26 cellular contexts compared by ENCODE assay signal in the genomic region with DNA sequence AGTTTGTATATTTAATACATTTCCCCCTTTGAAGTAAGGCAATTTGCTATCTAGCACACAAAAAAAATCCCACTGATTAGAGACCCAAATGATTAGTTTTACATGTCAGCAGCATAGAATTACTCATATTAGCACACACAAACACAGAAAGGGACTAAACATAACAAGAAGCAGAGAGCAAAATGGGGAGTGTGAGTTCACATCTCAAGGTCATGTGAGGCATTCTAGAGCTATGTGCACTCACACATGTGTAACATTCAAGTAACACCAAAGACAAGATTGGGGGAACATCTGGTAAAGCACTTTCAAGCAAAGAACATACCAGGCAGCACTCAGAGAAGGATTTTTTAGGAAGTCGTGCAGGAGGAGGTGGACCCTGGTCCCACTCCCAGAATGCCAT.
DNase-seq lines count a peak whose midpoint lies in the region; TF ChIP-seq lines count a peak whose summit lies in the region.
"Had no signal": no experiment of that assay in that cellular context is flagged by ENCODE, and none has a peak within 500 bp of the region (broad histone marks: within the 10 kb centered on the region; RNA-seq: fewer than 3 reads in every experiment).

No MANE protein-coding gene starts in this region.

- TF ChIP-seq EP300 in esophagus muscularis mucosa (IDR thresholded peaks at IDR 0.05), result no peak

- H3K79me1 ChIP-seq in mesenchymal stem cell (replicated peaks; ENCODE audit: low read length, poor library complexity, severe bottlenecking), result no peaks in the 10 kb centered on the region

- H3K4me1 ChIP-seq in adipocyte (ENCODE audit: control insufficient read depth, insufficient read depth, low read length), result no peaks in the 10 kb centered on the region
- H3K4me1 ChIP-seq in mesenchymal stem cell (ENCODE audit: control insufficient read depth, insufficient read depth, low read depth, low read length), result peaks cover 3% of the 10 kb centered on the region
- no peaks in the 10 kb centered on the region for H3K4me1 ChIP-seq in esophagus muscularis mucosa
- H3K4me1 ChIP-seq: BLaER1 treated with 17β-estradiol and CSF1 and Interleukin-3, amounts not matched to agents 10 nM and 100 nM had no signal

- intact Hi-C loops in esophagus muscularis mucosa (cut with DNase I), result no loop called here

- H3K18ac ChIP-seq in mesenchymal stem cell (ENCODE audit: low read depth in 1 of 2, low read length in 2 of 2), result no peak overlapping the region

- H3K27me3 ChIP-seq in adipocyte (replicated peaks; ENCODE audit: control insufficient read depth, insufficient read depth, low read length), result no peaks in the 10 kb centered on the region
- H3K27me3 ChIP-seq in mesenchymal stem cell (ENCODE audit: control insufficient read depth in 1 of 2, insufficient read depth in 1 of 2, low read length in 2 of 2), result no peaks in the 10 kb centered on the region
- no peaks in the 10 kb centered on the region for H3K27me3 ChIP-seq in esophagus muscularis mucosa
- H3K27me3 ChIP-seq: BLaER1 treated with 17β-estradiol and CSF1 and Interleukin-3, amounts not matched to agents 10 nM and 100 nM; foreskin keratinocyte had no signal

- H3K9ac ChIP-seq in adipocyte (ENCODE audit: low read length) (no peak overlapping the region), mesenchymal stem cell (ENCODE audit: low read length) (no peak overlapping the region)
- H3K9ac ChIP-seq: BLaER1 treated with 17β-estradiol and CSF1 and Interleukin-3, amounts not matched to agents 10 nM and 100 nM had no signal

- H2BK15ac ChIP-seq in mesenchymal stem cell (ENCODE audit: low read depth, poor library complexity, severe bottlenecking), result no peak overlapping the region

- H3K4me3 ChIP-seq in adipocyte (ENCODE audit: low read length) (no peak overlapping the region), fibroblast of mammary gland (ENCODE audit: control insufficient read depth, low read depth, low read length) (no peak overlapping the region), mesenchymal stem cell (ENCODE audit: insufficient read depth in 1 of 2, low read depth in 1 of 2, low read length in 2 of 2) (no peak overlapping the region), esophagus muscularis mucosa (no peak overlapping the region)
- H3K4me3 ChIP-seq: BLaER1 treated with 17β-estradiol and CSF1 and Interleukin-3, amounts not matched to agents 10 nM and 100 nM had no signal

- H2BK12ac ChIP-seq in mesenchymal stem cell (ENCODE audit: low read length in 2 of 2), result no peak overlapping the region

- no peak overlapping the region for H3K23ac ChIP-seq in mesenchymal stem cell (ENCODE audit: low read length in 2 of 2)

- H3K36me3 ChIP-seq in adipocyte (ENCODE audit: control insufficient read depth, insufficient read depth, low read length, severe bottlenecking) (no peaks in the 10 kb centered on the region), mesenchymal stem cell (ENCODE audit: control insufficient read depth in 1 of 2, insufficient read depth in 2 of 2, low read depth in 1 of 2, low read length in 2 of 2) (no peaks in the 10 kb centered on the region), esophagus muscularis mucosa (no peaks in the 10 kb centered on the region)
- H3K36me3 ChIP-seq: BLaER1 treated with 17β-estradiol and CSF1 and Interleukin-3, amounts not matched to agents 10 nM and 100 nM had no signal

- H3K9me3 ChIP-seq in adipocyte (ENCODE audit: control insufficient read depth, low read length) (no peaks in the 10 kb centered on the region), mesenchymal stem cell (ENCODE audit: control insufficient read depth, low read length) (no peaks in the 10 kb centered on the region), esophagus muscularis mucosa (no peaks in the 10 kb centered on the region)
- H3K9me3 ChIP-seq: BLaER1 treated with 17β-estradiol and CSF1 and Interleukin-3, amounts not matched to agents 10 nM and 100 nM had no signal

- H3K27ac ChIP-seq in mesenchymal stem cell (ENCODE audit: low read length, poor library complexity, severe bottlenecking), result no peak overlapping the region
- H3K27ac ChIP-seq in esophagus muscularis mucosa (replicated peaks in 1 of 4), result no peak overlapping the region
- H3K27ac ChIP-seq: BLaER1 treated with 17β-estradiol and CSF1 and Interleukin-3, amounts not matched to agents 10 nM and 100 nM; foreskin keratinocyte had no signal

- TF ChIP-seq POLR2A in esophagus muscularis mucosa (IDR thresholded peaks at IDR 0.05; ENCODE audit: low read depth), result no peak

- in situ Hi-C loops in GM13976 (cut with MboI; ENCODE audit: low sequenced_read_pairs, unreplicated experiment), result no loop called here

- DNase-seq in EL, result peak; percentile 33
- peak; percentile 8 for DNase-seq in adipocyte (ENCODE audit: low read depth)
- DNase-seq in fibroblast of mammary gland (ENCODE audit: low read depth), result peak; percentile 34
- peak; percentile 22 for DNase-seq in mesenchymal stem cell
- no peak for DNase-seq in GM13976 (ENCODE audit: low spot score)
- no peak for DNase-seq in T-helper 9 cell
- DNase-seq in esophagus muscularis mucosa (ENCODE audit: extremely low spot score), result no peak
- no peak for DNase-seq in activated CD4-positive, alpha-beta T cell treated with anti-CD3 and anti-CD28 coated beads for 1 hour
- DNase-seq: activated CD4-positive, alpha-beta T cell treated with anti-CD3 and anti-CD28 coated beads, Interleukin-2, amount 50 U/mL, for 48 hours; activated CD4-positive, CD25-positive, alpha-beta regulatory T cell; activated naive CD4-positive, alpha-beta T cell treated with anti-CD3 and anti-CD28 coated beads, Interleukin-2, amount 50 U/mL, for 16 hours; COR-L47; dermis blood vessel endothelial cell; DMS53; foreskin keratinocyte; Karpas-422; left cardiac atrium; natural killer cell; NCI-H1417 treated with DMSO at 0.1 percent for 48 hours; NCI-H2081 treated with DMSO at 0.1 percent for 48 hours; NCI-H446; NCI-H774; RPMI8226; stimulated activated CD4-positive, alpha-beta T cell treated with anti-CD3 and anti-CD28 coated beads, Interleukin-2, amount 100 ng/mL, for 48 hours; T-helper 1 cell had no signal

- H2BK5ac ChIP-seq in mesenchymal stem cell (ENCODE audit: low read depth, low read length, poor library complexity, severe bottlenecking), result no peak overlapping the region

- no peak overlapping the region for H4K91ac ChIP-seq in mesenchymal stem cell (ENCODE audit: low read length)

- H2BK120ac ChIP-seq in mesenchymal stem cell (ENCODE audit: low read depth, low read length), result no peak overlapping the region

- no peak overlapping the region for H4K8ac ChIP-seq in mesenchymal stem cell (ENCODE audit: low read length)

- H3K4ac ChIP-seq in mesenchymal stem cell (ENCODE audit: low read depth in 1 of 2, low read length in 2 of 2), result no peak overlapping the region

- H2AK5ac ChIP-seq in mesenchymal stem cell (ENCODE audit: low read length, severe bottlenecking), result no peak overlapping the region

- H2AFZ ChIP-seq in mesenchymal stem cell (ENCODE audit: low read depth, low read length), result no peak overlapping the region

- TF ChIP-seq CTCF in fibroblast of mammary gland (conservative IDR thresholded peaks at IDR 0.05; ENCODE audit: control insufficient read depth, insufficient read depth, low read depth, low read length), result no peak
- TF ChIP-seq CTCF in GM13976 (IDR thresholded peaks at IDR 0.05; ENCODE audit: borderline replicate concordance, control extremely low read depth, extremely low read depth, insufficient read depth, missing control alignments), result no peak
- TF ChIP-seq CTCF in esophagus muscularis mucosa (IDR thresholded peaks at IDR 0.05), result no peak

- peak overlapping the region in 1 of 2 experiments; percentile 48 for H3K14ac ChIP-seq in mesenchymal stem cell (ENCODE audit: low read length in 2 of 2)

- H3K4me2 ChIP-seq in mesenchymal stem cell (ENCODE audit: low read length, poor library complexity, severe bottlenecking), result no peak overlapping the region
- H3K4me2 ChIP-seq: BLaER1 treated with 17β-estradiol and CSF1 and Interleukin-3, amounts not matched to agents 10 nM and 100 nM had no signal

- 89% methylated on average over 1 of the region's 1 CpG for WGBS in mesenchymal stem cell
- 38% methylated on average over 1 of the region's 1 CpG for WGBS in esophagus muscularis mucosa

Comparison
In these comparisons a context has a peak if more than half of its experiments do, and no peak if none do; other contexts are left out.
1. DNase-seq: peak in EL (single experiment), adipocyte (single experiment), fibroblast of mammary gland (single experiment) and mesenchymal stem cell (single experiment); none in GM13976 (single experiment), T-helper 9 cell (single experiment), esophagus muscularis mucosa (single experiment) and activated CD4-positive, alpha-beta T cell treated with anti-CD3 and anti-CD28 coated beads for 1 hour (single experiment).